31 cellular contexts compared by ENCODE assay signal in the genomic region with DNA sequence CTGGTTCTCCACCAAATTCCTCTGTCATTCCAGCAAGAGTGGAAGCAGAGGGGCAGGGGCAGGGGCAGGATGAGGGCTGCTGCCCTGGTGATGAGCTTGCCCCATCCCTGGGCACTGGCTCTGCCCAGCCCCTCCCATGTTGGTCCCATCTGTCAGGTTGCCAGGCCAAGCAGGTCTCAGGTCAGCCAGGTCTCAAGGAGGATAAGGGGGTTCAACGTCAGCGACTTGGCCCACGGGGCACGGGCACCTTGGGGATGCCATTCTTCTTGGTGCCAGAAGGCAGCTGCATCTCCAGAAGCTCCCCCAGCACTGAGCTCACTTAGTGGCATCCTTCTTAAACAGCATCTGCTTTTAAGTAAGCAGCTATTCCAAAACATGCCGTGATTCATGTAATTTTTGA.
"Had no signal": no experiment of that assay in that cellular context is flagged by ENCODE, and none has a peak within 500 bp of the region (broad histone marks: within the 10 kb centered on the region; RNA-seq: fewer than 3 reads in every experiment).

No MANE protein-coding gene starts in this region.

- DNase-seq: activated CD4-positive, alpha-beta T cell treated with anti-CD3 and anti-CD28 coated beads, Interleukin-2, amount 10 ng/mL, durations not matched to agents 24 days and 14 days; activated CD4-positive, alpha-beta T cell treated with anti-CD3 and anti-CD28 coated beads, Interleukin-2, amount 50 U/mL, for 4 hours; activated CD8-positive, alpha-beta T cell treated with anti-CD3 and anti-CD28 coated beads, Interleukin-2, amount 10 ng/mL, durations not matched to agents 7 days and 5 days; activated gamma-delta T cell; activated naive CD4-positive, alpha-beta T cell treated with Interleukin-2 at 50 U/mL for 16 hours; activated naive CD8-positive, alpha-beta T cell treated with anti-CD3 and anti-CD28 coated beads, Interleukin-2, amount 10 ng/mL, durations not matched to agents 7 days and 5 days; activated T-cell treated with anti-CD3 and anti-CD28 coated beads, Interleukin-2, amount 50 U/mL, for 24 hours; amygdala; MM.1S; MV-4-11; NCI-H1092; NCI-H1436 treated with DMSO at 0.1 percent for 48 hours; NCI-H1694 treated with DMSO at 0.1 percent for 48 hours; NCI-H2029; NCI-H345; NCI-H526; NCI-H748 treated with DMSO at 0.1 percent for 48 hours; NK-92 treated with Interleukin-12 subunit alpha and Interleukin-12 subunit beta, amount 100 ng/mL, for 24 hours; PC-3; Peyer's patch; RPMI8226; SHP77 treated with DMSO at 0.1 percent for 48 hours; SK-N-SH had no signal

- H3K27ac Mint-ChIP-seq: activated CD4-positive, alpha-beta T cell treated with anti-CD3 and anti-CD28 coated beads, Interleukin-2, amount 10 ng/mL, durations not matched to agents 24 days and 14 days; activated CD8-positive, alpha-beta T cell treated with anti-CD3 and anti-CD28 coated beads, Interleukin-2, amount 10 ng/mL, durations not matched to agents 7 days and 5 days; activated naive CD4-positive, alpha-beta T cell treated with anti-CD3 and anti-CD28 coated beads, Interleukin-2, amount 50 U/mL, for 24 hours; activated naive CD8-positive, alpha-beta T cell treated with anti-CD3 and anti-CD28 coated beads, Interleukin-2, amount 10 ng/mL, durations not matched to agents 7 days and 5 days; activated T-cell treated with anti-CD3 and anti-CD28 coated beads, Interleukin-2, amount 50 U/mL, for 24 hours; activated T-helper 2 cell treated with anti-CD3 and anti-CD28 coated beads, Interferon-gamma antibody, Interleukin-2, Interleukin-4, amounts not matched to agents 10 μg/mL and 5 μg/mL and 100 μg/mL, durations not matched to agents 14 hours and 24 hours and 36 hours; T-helper 1 cell treated with Interleukin-12 subunit alpha and Interleukin-12 subunit beta and Interleukin-4 antibody, amounts not matched to agents 30 μg/mL and 1 μg/mL, for 36 hours; T-helper 2 cell treated with Interferon-gamma antibody and Interleukin-4, amounts not matched to agents 5 μg/mL and 100 μg/mL, for 36 hours had no signal

- ATAC-seq: activated CD8-positive, alpha-beta T cell treated with anti-CD3 and anti-CD28 coated beads, Interleukin-2, amount 10 ng/mL, durations not matched to agents 7 days and 5 days; PC-3 had no signal

- H3K27me3 ChIP-seq: ascending aorta, breast epithelium, Peyer's patch, SJSA1 had no signal

- H3K9ac ChIP-seq: KMS-11, SK-N-SH had no signal

- H3K9me3 Mint-ChIP-seq: activated CD4-positive, alpha-beta T cell treated with anti-CD3 and anti-CD28 coated beads, Interleukin-2, amount 10 ng/mL, durations not matched to agents 24 days and 14 days; activated naive CD4-positive, alpha-beta T cell treated with anti-CD3 and anti-CD28 coated beads, Interleukin-2, amount 50 U/mL, for 24 hours; activated naive CD8-positive, alpha-beta T cell treated with anti-CD3 and anti-CD28 coated beads, Interleukin-2, amount 10 ng/mL, durations not matched to agents 7 days and 5 days; activated T-cell treated with anti-CD3 and anti-CD28 coated beads, Interleukin-2, amount 50 U/mL, for 24 hours; activated T-helper 2 cell treated with anti-CD3 and anti-CD28 coated beads, Interferon-gamma antibody, Interleukin-2, Interleukin-4, amounts not matched to agents 10 μg/mL and 5 μg/mL and 100 μg/mL, durations not matched to agents 14 hours and 24 hours and 36 hours; T-helper 1 cell treated with Interleukin-12 subunit alpha and Interleukin-12 subunit beta and Interleukin-4 antibody, amounts not matched to agents 30 μg/mL and 1 μg/mL, for 36 hours; T-helper 2 cell treated with Interferon-gamma antibody and Interleukin-4, amounts not matched to agents 5 μg/mL and 100 μg/mL, for 36 hours had no signal

- H3K36me3 ChIP-seq: ascending aorta, breast epithelium, Peyer's patch, SJSA1 had no signal

- H3K27me3 Mint-ChIP-seq: activated CD4-positive, alpha-beta T cell treated with anti-CD3 and anti-CD28 coated beads, Interleukin-2, amount 10 ng/mL, durations not matched to agents 24 days and 14 days; activated naive CD4-positive, alpha-beta T cell treated with anti-CD3 and anti-CD28 coated beads, Interleukin-2, amount 50 U/mL, for 24 hours had no signal

- H3K4me3 ChIP-seq: ascending aorta, breast epithelium, Peyer's patch, SJSA1 had no signal

- H3K27ac ChIP-seq: ascending aorta, breast epithelium, KMS-11, Peyer's patch, SJSA1 had no signal

- H3K4me2 ChIP-seq: KMS-11, SK-N-SH had no signal

- H3K4me3 Mint-ChIP-seq: activated CD4-positive, alpha-beta T cell treated with anti-CD3 and anti-CD28 coated beads, Interleukin-2, amount 10 ng/mL, durations not matched to agents 24 days and 14 days; activated CD8-positive, alpha-beta T cell treated with anti-CD3 and anti-CD28 coated beads, Interleukin-2, amount 10 ng/mL, durations not matched to agents 7 days and 5 days; activated naive CD4-positive, alpha-beta T cell treated with anti-CD3 and anti-CD28 coated beads, Interleukin-2, amount 50 U/mL, for 24 hours; activated naive CD8-positive, alpha-beta T cell treated with anti-CD3 and anti-CD28 coated beads, Interleukin-2, amount 10 ng/mL, durations not matched to agents 7 days and 5 days; activated T-cell treated with anti-CD3 and anti-CD28 coated beads, Interleukin-2, amount 50 U/mL, for 24 hours; T-helper 1 cell treated with Interleukin-12 subunit alpha and Interleukin-12 subunit beta and Interleukin-4 antibody, amounts not matched to agents 30 μg/mL and 1 μg/mL, for 36 hours; T-helper 2 cell treated with Interferon-gamma antibody and Interleukin-4, amounts not matched to agents 5 μg/mL and 100 μg/mL, for 36 hours had no signal

- H3K4me1 ChIP-seq: ascending aorta, breast epithelium, Peyer's patch, SJSA1 had no signal

- H3K36me3 Mint-ChIP-seq: activated naive CD4-positive, alpha-beta T cell treated with anti-CD3 and anti-CD28 coated beads, Interleukin-2, amount 50 U/mL, for 24 hours; activated naive CD8-positive, alpha-beta T cell treated with anti-CD3 and anti-CD28 coated beads, Interleukin-2, amount 10 ng/mL, durations not matched to agents 7 days and 5 days had no signal

- H3K4me1 Mint-ChIP-seq: activated CD4-positive, alpha-beta T cell treated with anti-CD3 and anti-CD28 coated beads, Interleukin-2, amount 10 ng/mL, durations not matched to agents 24 days and 14 days; activated naive CD4-positive, alpha-beta T cell treated with anti-CD3 and anti-CD28 coated beads, Interleukin-2, amount 50 U/mL, for 24 hours had no signal

- H3K9me3 ChIP-seq: ascending aorta, breast epithelium, Peyer's patch, SK-N-SH had no signal
